15 cellular contexts compared by ENCODE assay signal in the genomic region with DNA sequence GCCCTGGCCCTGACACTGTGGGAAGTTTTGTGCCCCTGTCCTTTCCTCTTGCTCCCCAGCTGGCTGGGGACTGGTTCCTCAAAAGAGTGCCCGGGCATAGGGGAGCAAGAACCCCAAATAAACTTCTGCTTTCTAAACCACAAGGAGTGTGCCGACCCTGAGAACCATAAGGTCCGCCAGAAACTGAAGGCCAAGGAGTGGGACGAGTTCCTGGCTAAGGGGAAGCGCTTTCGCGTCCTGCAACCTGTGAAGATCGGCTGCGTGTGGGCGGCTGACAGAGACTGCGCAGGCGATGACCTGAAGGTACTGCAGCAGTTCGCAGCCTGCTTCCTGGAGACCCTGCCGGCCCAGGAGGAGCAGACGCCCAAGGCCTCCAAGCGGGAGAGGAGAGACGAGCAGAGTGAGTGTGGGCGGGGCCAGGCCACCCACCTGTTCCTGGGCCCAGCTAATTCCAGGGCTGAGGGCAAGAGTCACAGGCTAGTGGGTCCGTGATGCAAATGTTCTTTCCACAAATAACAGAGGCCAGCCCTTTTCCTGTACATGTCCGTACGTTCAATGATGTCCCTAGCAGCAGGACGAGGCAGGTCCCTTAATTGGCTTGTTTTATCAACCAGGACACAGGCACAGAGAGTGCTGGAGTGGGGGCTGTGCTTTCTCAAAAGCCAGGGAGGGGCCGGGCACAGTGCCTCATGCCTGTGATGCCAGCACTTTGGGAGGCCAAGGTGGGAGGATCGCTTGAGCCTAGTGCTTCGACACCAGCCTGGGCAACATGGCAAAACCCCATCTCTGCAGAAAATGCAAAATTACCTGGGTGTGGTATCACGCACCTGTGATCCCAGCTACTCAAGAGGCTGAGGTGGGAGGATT. TPM values are rescaled to one million over a fixed set of nuclear protein-coding genes. Genes with fewer than 3 reads are reported as not detected.
DNase-seq lines count a peak whose midpoint lies in the region; ATAC-seq and TF ChIP-seq lines count a peak whose summit lies in the region.
"Had no signal": no experiment of that assay in that cellular context is flagged by ENCODE, and none has a peak within 500 bp of the region (broad histone marks: within the 10 kb centered on the region; RNA-seq: fewer than 3 reads in every experiment).

No MANE protein-coding gene starts in this region.

- H3K9me3 Mint-ChIP-seq in stimulated activated naive B cell treated with anti-CD40 and anti-IgM and Interleukin-4, amounts not matched to agents 10 μg/mL and 1 μg/mL and 100 μg/mL, for 72 hours: no peaks in the 10 kb centered on the region
- H3K9me3 Mint-ChIP-seq: activated naive CD4-positive, alpha-beta T cell treated with anti-CD3 and anti-CD28 coated beads, Interleukin-2, amount 50 U/mL, for 24 hours; naive thymus-derived CD8-positive, alpha-beta T cell had no signal

- peak overlapping the region; percentile 57 to 76 for H3K4me3 Mint-ChIP-seq in stimulated activated naive B cell treated with anti-CD40 and anti-IgM and Interleukin-4, amounts not matched to agents 10 μg/mL and 1 μg/mL and 100 μg/mL, for 72 hours
- H3K4me3 Mint-ChIP-seq: activated naive CD4-positive, alpha-beta T cell treated with anti-CD3 and anti-CD28 coated beads, Interleukin-2, amount 50 U/mL, for 24 hours had no signal

- intact Hi-C loops in Right ventricle myocardium inferior (cut with DNase I) (no loop called here), cardiac septum (cut with DNase I) (no loop called here)

- peaks cover 51 to 56% of the 10 kb centered on the region in 2 donors for H3K36me3 Mint-ChIP-seq in stimulated activated naive B cell treated with anti-CD40 and anti-IgM and Interleukin-4, amounts not matched to agents 10 μg/mL and 1 μg/mL and 100 μg/mL, for 72 hours

- H3K4me1 Mint-ChIP-seq in stimulated activated naive B cell treated with anti-CD40 and anti-IgM and Interleukin-4, amounts not matched to agents 10 μg/mL and 1 μg/mL and 100 μg/mL, for 72 hours: peaks cover 21 to 32% of the 10 kb centered on the region in 2 donors
- H3K4me1 Mint-ChIP-seq: activated naive CD4-positive, alpha-beta T cell treated with anti-CD3 and anti-CD28 coated beads, Interleukin-2, amount 50 U/mL, for 24 hours had no signal

- ATAC-seq in Right ventricle myocardium inferior: peak; percentile 53
- peak; percentile 75 to 84 for ATAC-seq in stimulated activated naive B cell treated with anti-CD40 and anti-IgM and Interleukin-4, amounts not matched to agents 10 μg/mL and 1 μg/mL and 100 μg/mL, for 72 hours (replicated peaks)
- no peak for ATAC-seq in HG03175 (IDR thresholded peaks at IDR 0.05; ENCODE audit: unreplicated experiment)
- ATAC-seq in GM18519 (IDR thresholded peaks at IDR 0.05; ENCODE audit: low FRiP score, unreplicated experiment): no peak
- ATAC-seq: naive thymus-derived CD8-positive, alpha-beta T cell had no signal

- H3K27me3 Mint-ChIP-seq in stimulated activated naive B cell treated with anti-CD40 and anti-IgM and Interleukin-4, amounts not matched to agents 10 μg/mL and 1 μg/mL and 100 μg/mL, for 72 hours: no peaks in the 10 kb centered on the region
- H3K27me3 Mint-ChIP-seq: activated naive CD4-positive, alpha-beta T cell treated with anti-CD3 and anti-CD28 coated beads, Interleukin-2, amount 50 U/mL, for 24 hours had no signal

- H3K4me3 ChIP-seq in NB4 (ENCODE audit: low read depth, low read length): no peak overlapping the region
- H3K4me3 ChIP-seq: skin epidermis, tibial nerve had no signal

- no peak for TF ChIP-seq CTCF in NB4 (IDR thresholded peaks at IDR 0.05; ENCODE audit: low read depth, low read length)

- no peak for TF ChIP-seq POLR2A in NB4 (IDR thresholded peaks at IDR 0.05; ENCODE audit: extremely low read depth, insufficient read length)

- DNase-seq in Right ventricle myocardium inferior (ENCODE audit: missing footprints): no peak
- DNase-seq in cardiac septum (ENCODE audit: low spot score): no peak
- peak; percentile 69 for DNase-seq in NB4 (ENCODE audit: low read depth)
- DNase-seq in globus pallidus (ENCODE audit: low spot score): peak; percentile 54
- peak; percentile 40 for DNase-seq in stimulated activated naive B cell treated with anti-CD40 and anti-IgM and Interleukin-4, amounts not matched to agents 10 μg/mL and 1 μg/mL and 100 μg/mL, for 72 hours
- no peak for DNase-seq in HCEC 1CT
- DNase-seq: DMS79 treated with DMSO at 0.1 percent for 48 hours, NCI-H2029, T-helper 9 cell had no signal

- H3K27ac Mint-ChIP-seq in stimulated activated naive B cell treated with anti-CD40 and anti-IgM and Interleukin-4, amounts not matched to agents 10 μg/mL and 1 μg/mL and 100 μg/mL, for 72 hours: peak overlapping the region; percentile 96
- H3K27ac Mint-ChIP-seq: activated naive CD4-positive, alpha-beta T cell treated with anti-CD3 and anti-CD28 coated beads, Interleukin-2, amount 50 U/mL, for 24 hours had no signal

RNA-seq across cellular contexts. Expression of a gene that starts 25.6 kb away (rescaled TPM):
- total RNA-seq in Right ventricle myocardium inferior: 119 TPM
- 102 TPM for total RNA-seq in cardiac septum

RNA-seq across cellular contexts. Expression of a gene that starts 29.6 kb away (rescaled TPM):
- total RNA-seq in Right ventricle myocardium inferior (5.9 TPM), cardiac septum (5.1 TPM)

RNA-seq across cellular contexts. Expression of a gene that starts 31.7 kb away (rescaled TPM):
- total RNA-seq in Right ventricle myocardium inferior (22.0 TPM), cardiac septum (22.0 TPM)

RNA-seq across cellular contexts. Expression of a gene that starts 40.1 kb away (rescaled TPM):
- 28.2 TPM for total RNA-seq in Right ventricle myocardium inferior
- total RNA-seq in cardiac septum: 28.4 TPM

Comparison
In these comparisons a context has a peak if more than half of its experiments do, and no peak if none do; other contexts are left out.
1. ATAC-seq: peak in Right ventricle myocardium inferior (single experiment) and stimulated activated naive B cell treated with anti-CD40 and anti-IgM and Interleukin-4, amounts not matched to agents 10 μg/mL and 1 μg/mL and 100 μg/mL, for 72 hours (2 of 2); none in HG03175 (single experiment) and GM18519 (single experiment).
2. DNase-seq: peak in NB4 (single experiment), globus pallidus (single experiment) and stimulated activated naive B cell treated with anti-CD40 and anti-IgM and Interleukin-4, amounts not matched to agents 10 μg/mL and 1 μg/mL and 100 μg/mL, for 72 hours (single experiment); none in Right ventricle myocardium inferior (single experiment), cardiac septum (single experiment) and HCEC 1CT (single experiment).